8 cellular contexts compared by ENCODE assay signal in the genomic region with DNA sequence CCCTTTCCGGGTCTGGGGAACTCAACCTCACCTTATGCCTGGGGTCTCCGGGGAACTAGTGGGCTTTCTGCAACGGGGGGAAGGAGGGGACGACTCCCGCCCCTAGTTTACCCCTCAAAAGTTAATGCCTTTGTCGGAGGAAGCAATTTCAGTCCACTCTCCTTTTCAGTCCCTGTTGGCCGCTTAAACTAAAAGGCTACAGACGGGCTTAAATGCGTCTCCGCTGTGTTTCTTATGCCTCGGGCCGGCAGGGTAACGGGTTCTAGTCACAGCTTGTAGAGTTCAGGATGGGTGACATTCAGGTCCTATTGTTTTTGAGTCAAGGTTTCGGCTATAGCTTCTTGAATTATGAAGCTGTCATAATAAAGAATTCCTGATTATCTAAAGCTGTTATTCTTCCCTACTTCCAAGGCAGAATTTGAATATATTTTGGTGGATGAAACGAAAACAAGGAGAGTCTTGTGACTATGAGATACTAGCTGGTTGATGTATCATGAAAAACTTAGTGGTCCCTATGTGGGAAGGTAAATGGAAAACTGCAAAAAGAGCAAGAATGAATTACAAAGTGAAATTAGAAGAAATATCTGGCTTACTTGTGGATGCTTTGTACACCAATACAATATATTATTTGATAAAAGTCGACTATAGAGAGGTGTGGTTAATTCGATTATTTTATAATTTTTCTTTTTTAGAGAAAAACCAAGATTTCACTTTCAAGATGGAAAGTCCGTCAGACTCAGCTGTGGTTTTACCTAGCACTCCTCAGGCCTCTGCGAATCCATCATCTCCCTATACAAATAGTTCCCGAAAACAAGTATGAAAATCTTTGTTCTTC. TPM values are rescaled to one million over a fixed set of nuclear protein-coding genes. Genes with fewer than 3 reads are reported as not detected.
A peak's percentile ranks its signal among the peaks of the same experiment; 100 is the strongest.
DNase-seq lines count a peak whose midpoint lies in the region; ATAC-seq and TF ChIP-seq lines count a peak whose summit lies in the region.

No MANE protein-coding gene starts in this region.

- H3K9me3 Mint-ChIP-seq in IgD-negative memory B cell, result no peaks in the 10 kb centered on the region
- H3K9me3 Mint-ChIP-seq in activated naive CD8-positive, alpha-beta T cell treated with anti-CD3 and anti-CD28 coated beads, Interleukin-2, amount 50 U/mL, for 24 hours, result no peaks in the 10 kb centered on the region

- no CpG with 5 or more reads among the region's 20 CpGs for WGBS in iPS DF 6.9 (ENCODE audit: insufficient coverage, insufficient read length)
- 18 to 22% (median 20%) methylated on average over 20 of the region's 20 CpGs for WGBS in spleen, 5 donors

- H3K4me1 ChIP-seq in A673 (ENCODE audit: insufficient read depth, low read length, poor library complexity, severe bottlenecking) (peaks cover 23% of the 10 kb centered on the region), iPS DF 6.9 (ENCODE audit: control insufficient read depth, insufficient read depth, low read length) (no peaks in the 10 kb centered on the region; the same call in 1 of the 2 replicates), spleen (peaks cover 6 to 31% (median 20%) of the 10 kb centered on the region in 6 donors)

- CTCF ChIA-PET in A673 (lab: Charles Lee), result interaction anchor here (0.5 to 2.4 kb wide), 3 partner anchors 234 to 1059 kb away, joined by 3 to 18 read pairs (median 8); no protein-coding TSS in a partner anchor

- TF ChIP-seq CTCF in A673 (conservative IDR thresholded peaks at IDR 0.05; ENCODE audit: low read depth, low read length) (no peak), spleen (IDR thresholded peaks at IDR 0.05 in 8 of 11, conservative IDR thresholded peaks at IDR 0.05 in 3 of 11) (no peak)

- H3K9me3 ChIP-seq in A673 (ENCODE audit: low read depth, low read length, poor library complexity, severe bottlenecking) (no peaks in the 10 kb centered on the region), iPS DF 6.9 (ENCODE audit: control insufficient read depth, insufficient read depth, low read length) (no peaks in the 10 kb centered on the region), spleen (no peaks in the 10 kb centered on the region)

- BruUV-seq in A673 (replicated peaks; lab: Mats Ljungman, UMichigan), result TSS peak; percentile 77

- POLR2A ChIA-PET in A673 (lab: Charles Lee; ENCODE audit: low non-redundant PET), result interaction anchor here (1.0 kb wide), 1 partner anchor 88 kb away, joined by 4 read pairs; no protein-coding TSS in a partner anchor

- intact Hi-C loops in A673 (cut with micrococcal nuclease; ENCODE audit: unreplicated experiment), result loop anchor here (1.0 to 5.0 kb wide), 2 partner anchors 234 to 460 kb away; no protein-coding TSS in a partner anchor
- intact Hi-C loops in spleen (cut with DNase I; ENCODE audit: low total_unique reads), result loop anchor here (10.0 kb wide), 2 partner anchors 158 to 208 kb away; a partner anchor contains a TSS

- H3K4me1 Mint-ChIP-seq in IgD-negative memory B cell, result peaks cover 11 to 21% (median 18%) of the 10 kb centered on the region in 3 donors
- peaks cover 49% of the 10 kb centered on the region for H3K4me1 Mint-ChIP-seq in activated naive CD8-positive, alpha-beta T cell treated with anti-CD3 and anti-CD28 coated beads, Interleukin-2, amount 50 U/mL, for 24 hours

- ATAC-seq in GM18498 (IDR thresholded peaks at IDR 0.05; ENCODE audit: unreplicated experiment), result peak; percentile 3
- no peak for ATAC-seq in activated naive CD8-positive, alpha-beta T cell treated with anti-CD3 and anti-CD28 coated beads, Interleukin-2, amount 50 U/mL, for 24 hours

- H3K36me3 Mint-ChIP-seq in IgD-negative memory B cell, result no peaks in the 10 kb centered on the region
- peaks cover 14% of the 10 kb centered on the region for H3K36me3 Mint-ChIP-seq in activated naive CD8-positive, alpha-beta T cell treated with anti-CD3 and anti-CD28 coated beads, Interleukin-2, amount 50 U/mL, for 24 hours (ENCODE audit: low read depth)

- peak overlapping the region; percentile 92 to 98 (median 96) for H3K4me3 Mint-ChIP-seq in IgD-negative memory B cell
- H3K4me3 Mint-ChIP-seq in activated naive CD8-positive, alpha-beta T cell treated with anti-CD3 and anti-CD28 coated beads, Interleukin-2, amount 50 U/mL, for 24 hours, result peak overlapping the region; percentile 84

- H3K4me3 ChIP-seq in A673 (ENCODE audit: low read depth, low read length, poor library complexity, severe bottlenecking), result peak overlapping the region; percentile 67
- peak overlapping the region; percentile 81; the same call in 1 of the 2 replicates for H3K4me3 ChIP-seq in iPS DF 6.9 (ENCODE audit: low read length)
- H3K4me3 ChIP-seq in spleen, result peak overlapping the region; percentile 66 to 81 (median 72)

- peak overlapping the region; percentile 99 for H3K27ac Mint-ChIP-seq in IgD-negative memory B cell
- H3K27ac Mint-ChIP-seq in activated naive CD8-positive, alpha-beta T cell treated with anti-CD3 and anti-CD28 coated beads, Interleukin-2, amount 50 U/mL, for 24 hours, result peak overlapping the region; percentile 95

- peak overlapping the region; percentile 86 for H3K27ac ChIP-seq in A673 (ENCODE audit: low read depth, low read length, poor library complexity, severe bottlenecking)
- H3K27ac ChIP-seq in iPS DF 6.9 (ENCODE audit: low read length), result no peak overlapping the region
- H3K27ac ChIP-seq in spleen, result peak overlapping the region; percentile 96 to 100 (median 98)

- H3K36me3 ChIP-seq in A673 (ENCODE audit: insufficient read depth, low read length, poor library complexity, severe bottlenecking), result no peaks in the 10 kb centered on the region
- no peaks in the 10 kb centered on the region for H3K36me3 ChIP-seq in iPS DF 6.9 (ENCODE audit: control insufficient read depth, insufficient read depth, low read length)
- H3K36me3 ChIP-seq in spleen, result peaks cover 0 to 22% (median 6%) of the 10 kb centered on the region in 6 donors

- DNase-seq in A673 (ENCODE audit: low spot score) (no peak), iPS DF 6.9 (ENCODE audit: low read depth, low spot score) (no peak), spleen (no peak), NCI-H1930 (lab: John Stamatoyannopoulos, UW) (no peak), HK-2 (ENCODE audit: unreplicated experiment) (no peak)
- no peak for DNase-seq in activated naive CD8-positive, alpha-beta T cell treated with anti-CD3 and anti-CD28 coated beads, Interleukin-2, amount 50 U/mL, for 24 hours

- H3K27me3 Mint-ChIP-seq in IgD-negative memory B cell, result no peaks in the 10 kb centered on the region
- H3K27me3 Mint-ChIP-seq in activated naive CD8-positive, alpha-beta T cell treated with anti-CD3 and anti-CD28 coated beads, Interleukin-2, amount 50 U/mL, for 24 hours, result no peaks in the 10 kb centered on the region

- no peak for TF ChIP-seq POLR2A in spleen (IDR thresholded peaks at IDR 0.05)

- H3K27me3 ChIP-seq in A673 (replicated peaks; ENCODE audit: insufficient read depth, low read depth, low read length, poor library complexity) (no peaks in the 10 kb centered on the region), iPS DF 6.9 (ENCODE audit: control insufficient read depth, insufficient read depth, low read length) (no peaks in the 10 kb centered on the region), spleen (replicated peaks in 1 of 7) (no peaks in the 10 kb centered on the region)

RNA-seq across cellular contexts. Expression of a gene that starts 0.5 kb away (rescaled TPM):
- total RNA-seq in A673 (2021), result 11.2 and 12.6 TPM in 2 replicates
- 12.4 TPM for polyA plus RNA-seq in IgD-negative memory B cell
- total RNA-seq in spleen, result 10 to 100 TPM in 2 of 7 donors, 1 to 10 TPM in 5; 7.5 to 13.2 (median 9.1) TPM
- 1 to 10 TPM; 7.8 to 9.9 (median 9.8) TPM for polyA plus RNA-seq in spleen

RNA-seq across cellular contexts. Expression of a gene that starts 36.8 kb away (rescaled TPM):
- not detected in 2 replicates for total RNA-seq in A673 (2021)
- polyA plus RNA-seq in IgD-negative memory B cell, result not detected
- total RNA-seq in spleen, result 1 to 10 TPM in 6 of 7 donors, under 1 TPM in 1; 0.52 to 5.9 (median 1.8) TPM
- polyA plus RNA-seq in spleen, result 1 to 10 TPM in 2 of 3 donors, under 1 TPM in 1; 0.50 to 2.0 (median 1.3) TPM
